1 cellular context compared by ENCODE assay signal in the genomic region with DNA sequence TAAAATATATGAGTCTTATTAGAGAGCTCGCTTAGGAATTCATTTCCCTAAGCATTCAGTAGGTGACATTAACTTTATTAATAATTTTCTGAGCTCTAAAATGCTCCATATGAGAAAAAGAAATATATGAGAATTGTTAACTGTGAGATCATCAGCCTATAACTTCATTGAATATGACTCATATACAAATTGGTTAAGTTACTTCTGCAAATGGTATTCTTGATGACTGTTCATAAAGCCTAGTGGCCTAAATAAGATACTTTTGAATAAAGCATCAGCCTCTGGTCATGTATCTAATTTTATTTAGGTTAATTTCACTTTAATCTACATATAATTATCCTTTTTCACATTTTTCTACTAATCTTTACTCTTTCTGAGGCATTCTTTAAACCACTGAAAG.
TF ChIP-seq lines count a peak whose summit lies in the region.

No MANE protein-coding gene starts in this region.

TF ChIP-seq in GM12878, 131 proteins besides CTCF, POLR2A, EP300 and RAD21 (continued from another document):
- TF ChIP-seq CBFB (IDR thresholded peaks at IDR 0.05; ENCODE audit: low read depth): no peak
- no peak for TF ChIP-seq SPI1 (IDR thresholded peaks at IDR 0.05; ENCODE audit: borderline replicate concordance, insufficient read depth, low read depth, low read length)
- no peak for TF ChIP-seq NBN (IDR thresholded peaks at IDR 0.05)
- no peak for TF ChIP-seq SMAD5 (IDR thresholded peaks at IDR 0.05; ENCODE audit: low read depth)
- TF ChIP-seq CEBPB (IDR thresholded peaks at IDR 0.05; ENCODE audit: borderline replicate concordance in 1 of 2, low read depth in 2 of 2, low read length in 2 of 2): no peak
- no peak for TF ChIP-seq MYB (IDR thresholded peaks at IDR 0.05; ENCODE audit: borderline replicate concordance, low read depth, low read length)
- no peak for TF ChIP-seq ZBED1 (IDR thresholded peaks at IDR 0.05; ENCODE audit: borderline replicate concordance)
- TF ChIP-seq CHD1 (IDR thresholded peaks at IDR 0.05; ENCODE audit: low read depth, low read length): no peak
- TF ChIP-seq ATF7 (IDR thresholded peaks at IDR 0.05; ENCODE audit: low read depth): no peak
- TF ChIP-seq POLR2AphosphoS5 (IDR thresholded peaks at IDR 0.05; ENCODE audit: low read length): no peak
- TF ChIP-seq ZBTB40 (IDR thresholded peaks at IDR 0.05; ENCODE audit: borderline replicate concordance): no peak
